In the genomic region with DNA sequence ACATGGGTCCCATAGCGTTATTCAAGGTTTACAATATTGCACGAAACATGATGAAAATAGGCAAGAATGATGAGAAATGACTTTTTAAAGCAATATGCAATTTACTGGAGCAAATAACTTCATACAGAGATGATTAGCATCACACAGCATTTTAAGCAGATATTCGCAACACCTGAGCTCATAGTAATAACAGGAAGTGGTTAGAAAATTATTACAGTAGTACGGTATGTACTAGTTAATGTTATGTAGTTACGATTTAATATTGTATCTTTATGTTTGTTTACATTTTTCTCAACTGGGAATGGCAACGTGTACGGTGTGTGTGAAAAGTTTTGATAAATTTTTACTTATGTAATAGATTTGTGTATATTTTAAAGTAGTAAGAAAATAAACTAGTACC, we compare ENCODE assay signal across 1 cellular context.
A peak's percentile ranks its signal among the peaks of the same experiment; 100 is the strongest.
TF ChIP-seq lines count a peak whose summit lies in the region.

No MANE protein-coding gene starts in this region.

TF ChIP-seq in HCT116, 20 proteins besides CTCF, POLR2A, EP300 and RAD21:
- TF ChIP-seq ATF3 (IDR thresholded peaks at IDR 0.05) = no peak
- TF ChIP-seq EGR1 (IDR thresholded peaks at IDR 0.05; ENCODE audit: low read depth) = no peak
- 0 out of 2 replicates have a peak, but pooled peaks have one; percentile 15 for TF ChIP-seq CEBPB (IDR thresholded peaks at IDR 0.05; ENCODE audit: low read depth)
- no peak for TF ChIP-seq SP1 (IDR thresholded peaks at IDR 0.05; ENCODE audit: low read depth)
- TF ChIP-seq POLR2AphosphoS5 (IDR thresholded peaks at IDR 0.05; ENCODE audit: low read depth, low read length) = no peak
- TF ChIP-seq EZH2 (IDR thresholded peaks at IDR 0.05) = no peak
- no peak for TF ChIP-seq ZNF274 (IDR thresholded peaks at IDR 0.05; ENCODE audit: low read depth, low read length)
- no peak for TF ChIP-seq MAX (IDR thresholded peaks at IDR 0.05)
- TF ChIP-seq FOSL1 (IDR thresholded peaks at IDR 0.05; ENCODE audit: low read depth) = no peak
